8 cellular contexts compared by ENCODE assay signal in genomic region chr17:28057731-28058246, GRCh38. TPM values are rescaled to one million over a fixed set of nuclear protein-coding genes. Genes with fewer than 3 reads are reported as not detected.
DNase-seq lines count a peak whose midpoint lies in the region; ATAC-seq, FAIRE-seq and TF ChIP-seq lines count a peak whose summit lies in the region.

No MANE protein-coding gene starts in this region.

- peaks cover 78% of the 10 kb centered on the region for H3K4me1 ChIP-seq in Karpas-422 (ENCODE audit: low read length)
- peaks cover 0 to 2% of the 10 kb centered on the region in 2 donors for H3K4me1 ChIP-seq in small intestine (ENCODE audit: control insufficient read depth in 2 of 2, insufficient read depth in 1 of 2, low read depth in 1 of 2, low read length in 1 of 2)

- no peaks in the 10 kb centered on the region for H3K9me3 ChIP-seq in Karpas-422 (ENCODE audit: low read length)
- no peaks in the 10 kb centered on the region for H3K9me3 ChIP-seq in small intestine (ENCODE audit: control insufficient read depth, low read depth)

- H3K9ac ChIP-seq in Karpas-422 (ENCODE audit: low read length), result no peak overlapping the region

- no peak overlapping the region for H3K4me2 ChIP-seq in Karpas-422 (ENCODE audit: low read depth, low read length, poor library complexity, severe bottlenecking)

- DNase-seq in Karpas-422 (no peak), fibroblast of gingiva (ENCODE audit: low read depth) (peak; percentile 42), coronary artery (ENCODE audit: low spot score) (no peak), urothelium cell line (ENCODE audit: low spot score) (no peak), small intestine (no peak)
- no peak for DNase-seq in stimulated activated naive CD4-positive, alpha-beta T cell (lab: John Stamatoyannopoulos, UW)

- no peak overlapping the region for H2AFZ ChIP-seq in Karpas-422 (ENCODE audit: low read length)

- no peak overlapping the region for H3K4me3 ChIP-seq in Karpas-422 (ENCODE audit: low read length)
- H3K4me3 ChIP-seq in coronary artery, result no peak overlapping the region
- H3K4me3 ChIP-seq in small intestine (ENCODE audit: low read depth in 1 of 2, low read length in 2 of 2), result no peak overlapping the region

- 43 to 57% (median 45%) methylated on average over 1 of the region's 1 CpG for WGBS in small intestine, 3 donors

- peaks cover 96% of the 10 kb centered on the region for H3K79me2 ChIP-seq in Karpas-422 (ENCODE audit: low read length)

- ATAC-seq in GM18499 (IDR thresholded peaks at IDR 0.05; ENCODE audit: insufficient read depth, unreplicated experiment), result peak; percentile 72
- peak; percentile 73 for ATAC-seq in GM21737 (IDR thresholded peaks at IDR 0.05; ENCODE audit: unreplicated experiment)

- TF ChIP-seq CTCF in coronary artery (IDR thresholded peaks at IDR 0.05), result no peak

- no peaks in the 10 kb centered on the region for H4K20me1 ChIP-seq in Karpas-422 (ENCODE audit: insufficient read depth, low read depth, low read length)

- no peak for FAIRE-seq in urothelium cell line (lab: Jason Lieb, UNC)
- no peak for FAIRE-seq in small intestine (lab: Jason Lieb, UNC)

- H3K27me3 ChIP-seq in Karpas-422 (ENCODE audit: low read length) (no peaks in the 10 kb centered on the region), small intestine (ENCODE audit: control insufficient read depth in 2 of 2, insufficient read depth in 2 of 2, low read length in 2 of 2) (no peaks in the 10 kb centered on the region)

- no peaks in the 10 kb centered on the region for H3K9me2 ChIP-seq in Karpas-422 (replicated peaks; ENCODE audit: insufficient read depth, low read length)

- H3K36me3 ChIP-seq in Karpas-422 (ENCODE audit: insufficient read depth, low read length) (0 out of 2 replicates have a peak, but pooled peaks cover 3% of the 10 kb centered on the region), small intestine (ENCODE audit: control insufficient read depth in 2 of 2, insufficient read depth in 2 of 2, low read length in 2 of 2) (no peaks in the 10 kb centered on the region)

- H3K27ac ChIP-seq in Karpas-422 (ENCODE audit: low read length) (peak overlapping the region; percentile 56), coronary artery (no peak overlapping the region), small intestine (ENCODE audit: low read depth in 1 of 2, low read length in 1 of 2) (no peak overlapping the region)

RNA-seq across cellular contexts. Expression of gene NLK, which starts 15.3 kb away (rescaled TPM):
- total RNA-seq in Karpas-422 (2014; rRNA removed; shearing (Covaris generic); ENCODE audit: low replicate concordance), result 36.0 and 60.0 TPM in 2 replicates
- polyA plus RNA-seq in small intestine, result 10 to 100 TPM in 1 of 3 donors, 1 to 10 TPM in 2; 7.0 to 11.2 (median 8.7) TPM
